ENCODE assay signal across 8 cellular contexts in the genomic region with DNA sequence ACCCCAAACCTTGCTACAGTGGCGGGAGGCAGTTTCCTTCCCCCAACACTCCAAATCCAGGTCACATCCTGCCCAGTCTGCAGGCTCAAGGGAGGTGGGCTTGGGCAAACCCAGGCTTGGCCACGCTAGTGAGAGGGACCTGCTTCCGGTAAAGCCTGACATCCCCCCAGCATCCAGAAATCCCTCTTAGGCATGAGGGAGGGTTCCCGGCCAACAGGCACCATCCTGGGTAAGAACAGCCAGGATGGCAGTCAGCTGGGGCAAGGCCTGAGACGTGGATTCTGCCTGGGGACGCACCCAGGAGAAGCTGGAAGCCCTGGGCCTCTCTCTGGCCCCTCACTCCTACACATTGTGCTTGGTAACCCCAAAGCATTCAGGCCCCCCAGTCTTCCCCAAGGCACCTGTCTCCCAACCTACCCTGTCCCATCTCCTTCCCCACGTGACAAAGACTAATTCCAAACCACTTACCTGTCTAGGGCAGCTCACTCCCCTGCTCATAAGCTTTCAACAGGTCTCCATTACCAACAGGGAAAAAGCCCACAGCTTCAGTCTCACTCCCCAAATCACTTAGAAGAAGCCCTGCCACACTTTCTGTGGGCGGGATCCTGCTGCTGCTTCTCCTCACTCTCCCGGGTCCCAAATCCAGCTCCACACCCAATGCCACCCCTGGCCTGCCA. TPM values are rescaled to one million over a fixed set of nuclear protein-coding genes. Genes with fewer than 3 reads are reported as not detected.
DNase-seq lines count a peak whose midpoint lies in the region; ATAC-seq lines count a peak whose summit lies in the region.

No MANE protein-coding gene starts in this region.

- H3K4me3 Mint-ChIP-seq in activated T-cell treated with anti-CD3 and anti-CD28 coated beads, Interleukin-2, amount 50 U/mL, for 24 hours, result peak overlapping the region; percentile 84

- peak overlapping the region; percentile 91 for H3K27ac Mint-ChIP-seq in activated T-cell treated with anti-CD3 and anti-CD28 coated beads, Interleukin-2, amount 50 U/mL, for 24 hours

- H3K9me3 ChIP-seq in iPS-20b (ENCODE audit: insufficient read depth, low read depth, low read length), result no peaks in the 10 kb centered on the region

- H3K27me3 Mint-ChIP-seq in activated T-cell treated with anti-CD3 and anti-CD28 coated beads, Interleukin-2, amount 50 U/mL, for 24 hours, result no peaks in the 10 kb centered on the region

- H3K9ac ChIP-seq in iPS-20b (ENCODE audit: low read depth, low read length), result peak overlapping the region; percentile 81; the same call in 1 of the 2 replicates

- peaks cover 40% of the 10 kb centered on the region for H3K4me1 Mint-ChIP-seq in activated T-cell treated with anti-CD3 and anti-CD28 coated beads, Interleukin-2, amount 50 U/mL, for 24 hours (ENCODE audit: low read depth)

- H3K27ac ChIP-seq in iPS-20b (ENCODE audit: low read length), result no peak overlapping the region

- H3K36me3 Mint-ChIP-seq in activated T-cell treated with anti-CD3 and anti-CD28 coated beads, Interleukin-2, amount 50 U/mL, for 24 hours (ENCODE audit: low read depth), result peaks cover 23% of the 10 kb centered on the region

- ATAC-seq in GM21526 (IDR thresholded peaks at IDR 0.05; ENCODE audit: low FRiP score, unreplicated experiment), result no peak
- no peak for ATAC-seq in HG03097 (IDR thresholded peaks at IDR 0.05; ENCODE audit: low FRiP score, unreplicated experiment)
- no peak for ATAC-seq in left colon

- H3K9me3 Mint-ChIP-seq in activated T-cell treated with anti-CD3 and anti-CD28 coated beads, Interleukin-2, amount 50 U/mL, for 24 hours, result no peaks in the 10 kb centered on the region

- intact Hi-C loops in left colon (cut with DNase I, micrococcal nuclease), result no loop called here

- H3K27me3 ChIP-seq in iPS-20b (ENCODE audit: insufficient read depth, low read length), result peaks cover 19% of the 10 kb centered on the region

- peaks cover 11% of the 10 kb centered on the region; the same call in 1 of the 2 replicates for H3K4me1 ChIP-seq in iPS-20b (ENCODE audit: insufficient read depth, low read length)

- peak overlapping the region; percentile 74 for H3K4me3 ChIP-seq in iPS-20b (ENCODE audit: low read length)

- H3K36me3 ChIP-seq in iPS-20b (ENCODE audit: insufficient read depth, low read depth, low read length), result peaks cover 8% of the 10 kb centered on the region

- DNase-seq in NCI-H510A treated with DMSO at 0.1 percent for 48 hours (lab: John Stamatoyannopoulos, UW) (peak; percentile 51), NCI-H510A (lab: John Stamatoyannopoulos, UW) (no peak), superior temporal gyrus (ENCODE audit: extremely low spot score) (peak; percentile 16), left colon (no peak)
- no peak for DNase-seq in activated T-cell treated with anti-CD3 and anti-CD28 coated beads, Interleukin-2, amount 50 U/mL, for 24 hours

RNA-seq across cellular contexts. Expression of gene C20orf144, which starts 2.1 kb away (rescaled TPM):
- total RNA-seq in left colon, result not detected

RNA-seq across cellular contexts. Expression of gene ACTL10, which starts 2.5 kb away (rescaled TPM):
- total RNA-seq in left colon, result 1 to 10 TPM; 3.5 to 3.8 TPM

RNA-seq across cellular contexts. Expression of gene NECAB3, which starts 10.0 kb away (rescaled TPM):
- 10 to 100 TPM; 38.5 to 54.1 TPM for total RNA-seq in left colon

RNA-seq across cellular contexts. Expression of gene E2F1, which starts 22.0 kb away (rescaled TPM):
- total RNA-seq in left colon, result 1 to 10 TPM; 2.6 to 5.9 TPM

RNA-seq across cellular contexts. Expression of gene PXMP4, which starts 55.9 kb away (rescaled TPM):
- total RNA-seq in left colon, result 10 to 100 TPM; 13.4 to 22.2 TPM

Comparison
In these comparisons a context has a peak if more than half of its experiments do, and no peak if none do; other contexts are left out.
1. DNase-seq: peak in NCI-H510A treated with DMSO at 0.1 percent for 48 hours (single experiment) and superior temporal gyrus (single experiment); none in NCI-H510A (single experiment), activated T-cell treated with anti-CD3 and anti-CD28 coated beads, Interleukin-2, amount 50 U/mL, for 24 hours (single experiment) and left colon (0 of 2).